In genomic region chr4:10160280-10160856, GRCh38 we compare ENCODE assay signal across 8 cellular contexts. TPM values are rescaled to one million over a fixed set of nuclear protein-coding genes. Genes with fewer than 3 reads are reported as not detected.
DNase-seq lines count a peak whose midpoint lies in the region; ATAC-seq lines count a peak whose summit lies in the region.

No MANE protein-coding gene starts in this region.

- no peak overlapping the region for H3K27ac ChIP-seq in mesenchymal stem cell (ENCODE audit: low read length, poor library complexity, severe bottlenecking)

- H3K14ac ChIP-seq in mesenchymal stem cell (ENCODE audit: low read length in 2 of 2), result no peak overlapping the region

- H3K27me3 ChIP-seq in mesenchymal stem cell (ENCODE audit: control insufficient read depth in 1 of 2, insufficient read depth in 1 of 2, low read length in 2 of 2), result peaks cover 31 to 44% of the 10 kb centered on the region in 2 experiments

- no peak overlapping the region for H4K91ac ChIP-seq in mesenchymal stem cell (ENCODE audit: low read length)

- no peak for ATAC-seq in HG03565 (IDR thresholded peaks at IDR 0.05; ENCODE audit: unreplicated experiment)
- ATAC-seq in HG02970 (IDR thresholded peaks at IDR 0.05; ENCODE audit: low FRiP score, unreplicated experiment), result no peak
- ATAC-seq in GM18520 (IDR thresholded peaks at IDR 0.05; ENCODE audit: unreplicated experiment), result no peak

- H4K8ac ChIP-seq in mesenchymal stem cell (ENCODE audit: low read length), result no peak overlapping the region

- no peak overlapping the region for H2AFZ ChIP-seq in mesenchymal stem cell (ENCODE audit: low read depth, low read length)

- no peaks in the 10 kb centered on the region for H3K36me3 ChIP-seq in mesenchymal stem cell (ENCODE audit: control insufficient read depth in 1 of 2, insufficient read depth in 2 of 2, low read depth in 1 of 2, low read length in 2 of 2)

- no peaks in the 10 kb centered on the region for H3K79me1 ChIP-seq in mesenchymal stem cell (replicated peaks; ENCODE audit: low read length, poor library complexity, severe bottlenecking)

- H3K4me3 ChIP-seq in mesenchymal stem cell (ENCODE audit: insufficient read depth in 1 of 2, low read depth in 1 of 2, low read length in 2 of 2), result no peak overlapping the region

- H3K18ac ChIP-seq in mesenchymal stem cell (ENCODE audit: low read depth in 1 of 2, low read length in 2 of 2), result no peak overlapping the region

- no peaks in the 10 kb centered on the region for H3K9me3 ChIP-seq in mesenchymal stem cell (ENCODE audit: control insufficient read depth, low read length)

- no peak overlapping the region for H3K23ac ChIP-seq in mesenchymal stem cell (ENCODE audit: low read length in 2 of 2)

- 59% methylated on average over 6 of the region's 7 CpGs for WGBS in mesenchymal stem cell

- no peak overlapping the region for H2BK120ac ChIP-seq in mesenchymal stem cell (ENCODE audit: low read depth, low read length)

- no peak overlapping the region for H2BK15ac ChIP-seq in mesenchymal stem cell (ENCODE audit: low read depth, poor library complexity, severe bottlenecking)

- no peak overlapping the region for H3K9ac ChIP-seq in mesenchymal stem cell (ENCODE audit: low read length)

- H3K4me1 ChIP-seq in mesenchymal stem cell (ENCODE audit: control insufficient read depth, insufficient read depth, low read depth, low read length), result peaks cover 1% of the 10 kb centered on the region

- DNase-seq in DMS114 treated with DMSO at 0.1 percent for 48 hours (lab: John Stamatoyannopoulos, UW; ENCODE audit: unreplicated experiment) (peak; percentile 31), Kasumi-1 (lab: John Stamatoyannopoulos, UW) (peak; percentile 39 to 45), cerebellar cortex (ENCODE audit: low spot score) (peak; percentile 13), mesenchymal stem cell (peak; percentile 3), foreskin melanocyte (no peak)

- H3K4me2 ChIP-seq in mesenchymal stem cell (ENCODE audit: low read length, poor library complexity, severe bottlenecking), result no peak overlapping the region

- H2BK12ac ChIP-seq in mesenchymal stem cell (ENCODE audit: low read length in 2 of 2), result no peak overlapping the region

- no peak overlapping the region for H2AK5ac ChIP-seq in mesenchymal stem cell (ENCODE audit: low read length, severe bottlenecking)

- no peak overlapping the region for H2BK5ac ChIP-seq in mesenchymal stem cell (ENCODE audit: low read depth, low read length, poor library complexity, severe bottlenecking)

- no peak overlapping the region for H3K4ac ChIP-seq in mesenchymal stem cell (ENCODE audit: low read depth in 1 of 2, low read length in 2 of 2)

RNA-seq across cellular contexts. Expression of gene WDR1, which starts 43.8 kb away (rescaled TPM):
- 208 TPM for polyA plus RNA-seq in mesenchymal stem cell (2013, experiment 1 of 2)
- 215 TPM for polyA plus RNA-seq in mesenchymal stem cell (2013, experiment 2 of 2)
